ENCODE assay signal across 1 cellular context in the genomic region with DNA sequence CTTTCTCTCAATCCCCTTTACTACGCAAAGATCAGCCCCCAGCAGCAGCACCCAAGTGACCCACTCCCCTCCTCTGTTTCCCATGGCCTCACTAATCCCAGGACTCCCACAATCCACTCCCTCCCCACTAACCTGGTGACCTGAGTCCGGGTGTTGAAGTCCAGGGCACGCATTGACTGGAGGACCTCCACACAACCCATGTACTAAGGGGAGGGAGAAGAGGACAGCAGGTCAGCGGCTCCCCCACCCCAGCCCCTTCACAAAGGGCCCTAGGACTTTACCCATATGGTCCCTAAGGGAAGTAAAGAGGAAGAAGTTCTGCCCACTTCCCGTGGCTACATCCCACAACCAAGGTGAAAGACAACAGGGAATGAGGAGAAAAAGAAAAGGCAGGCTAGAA.
TF ChIP-seq lines count a peak whose summit lies in the region.

No MANE protein-coding gene starts in this region.

TF ChIP-seq in GM23338, 12 proteins besides CTCF, POLR2A, EP300 and RAD21:
- no peak for TF ChIP-seq STAT1 (IDR thresholded peaks at IDR 0.05; ENCODE audit: unreplicated experiment)
- TF ChIP-seq CREB1 (CRISPR knock-in tag; IDR thresholded peaks at IDR 0.05; ENCODE audit: low read depth), result no peak
- no peak for TF ChIP-seq POLR2AphosphoS5 (IDR thresholded peaks at IDR 0.05; ENCODE audit: low read depth)
- no peak for TF ChIP-seq NANOG (IDR thresholded peaks at IDR 0.05; ENCODE audit: borderline replicate concordance)
- TF ChIP-seq EZH2 (IDR thresholded peaks at IDR 0.05; ENCODE audit: low read depth, unreplicated experiment), result no peak
- TF ChIP-seq, protein P1, sequence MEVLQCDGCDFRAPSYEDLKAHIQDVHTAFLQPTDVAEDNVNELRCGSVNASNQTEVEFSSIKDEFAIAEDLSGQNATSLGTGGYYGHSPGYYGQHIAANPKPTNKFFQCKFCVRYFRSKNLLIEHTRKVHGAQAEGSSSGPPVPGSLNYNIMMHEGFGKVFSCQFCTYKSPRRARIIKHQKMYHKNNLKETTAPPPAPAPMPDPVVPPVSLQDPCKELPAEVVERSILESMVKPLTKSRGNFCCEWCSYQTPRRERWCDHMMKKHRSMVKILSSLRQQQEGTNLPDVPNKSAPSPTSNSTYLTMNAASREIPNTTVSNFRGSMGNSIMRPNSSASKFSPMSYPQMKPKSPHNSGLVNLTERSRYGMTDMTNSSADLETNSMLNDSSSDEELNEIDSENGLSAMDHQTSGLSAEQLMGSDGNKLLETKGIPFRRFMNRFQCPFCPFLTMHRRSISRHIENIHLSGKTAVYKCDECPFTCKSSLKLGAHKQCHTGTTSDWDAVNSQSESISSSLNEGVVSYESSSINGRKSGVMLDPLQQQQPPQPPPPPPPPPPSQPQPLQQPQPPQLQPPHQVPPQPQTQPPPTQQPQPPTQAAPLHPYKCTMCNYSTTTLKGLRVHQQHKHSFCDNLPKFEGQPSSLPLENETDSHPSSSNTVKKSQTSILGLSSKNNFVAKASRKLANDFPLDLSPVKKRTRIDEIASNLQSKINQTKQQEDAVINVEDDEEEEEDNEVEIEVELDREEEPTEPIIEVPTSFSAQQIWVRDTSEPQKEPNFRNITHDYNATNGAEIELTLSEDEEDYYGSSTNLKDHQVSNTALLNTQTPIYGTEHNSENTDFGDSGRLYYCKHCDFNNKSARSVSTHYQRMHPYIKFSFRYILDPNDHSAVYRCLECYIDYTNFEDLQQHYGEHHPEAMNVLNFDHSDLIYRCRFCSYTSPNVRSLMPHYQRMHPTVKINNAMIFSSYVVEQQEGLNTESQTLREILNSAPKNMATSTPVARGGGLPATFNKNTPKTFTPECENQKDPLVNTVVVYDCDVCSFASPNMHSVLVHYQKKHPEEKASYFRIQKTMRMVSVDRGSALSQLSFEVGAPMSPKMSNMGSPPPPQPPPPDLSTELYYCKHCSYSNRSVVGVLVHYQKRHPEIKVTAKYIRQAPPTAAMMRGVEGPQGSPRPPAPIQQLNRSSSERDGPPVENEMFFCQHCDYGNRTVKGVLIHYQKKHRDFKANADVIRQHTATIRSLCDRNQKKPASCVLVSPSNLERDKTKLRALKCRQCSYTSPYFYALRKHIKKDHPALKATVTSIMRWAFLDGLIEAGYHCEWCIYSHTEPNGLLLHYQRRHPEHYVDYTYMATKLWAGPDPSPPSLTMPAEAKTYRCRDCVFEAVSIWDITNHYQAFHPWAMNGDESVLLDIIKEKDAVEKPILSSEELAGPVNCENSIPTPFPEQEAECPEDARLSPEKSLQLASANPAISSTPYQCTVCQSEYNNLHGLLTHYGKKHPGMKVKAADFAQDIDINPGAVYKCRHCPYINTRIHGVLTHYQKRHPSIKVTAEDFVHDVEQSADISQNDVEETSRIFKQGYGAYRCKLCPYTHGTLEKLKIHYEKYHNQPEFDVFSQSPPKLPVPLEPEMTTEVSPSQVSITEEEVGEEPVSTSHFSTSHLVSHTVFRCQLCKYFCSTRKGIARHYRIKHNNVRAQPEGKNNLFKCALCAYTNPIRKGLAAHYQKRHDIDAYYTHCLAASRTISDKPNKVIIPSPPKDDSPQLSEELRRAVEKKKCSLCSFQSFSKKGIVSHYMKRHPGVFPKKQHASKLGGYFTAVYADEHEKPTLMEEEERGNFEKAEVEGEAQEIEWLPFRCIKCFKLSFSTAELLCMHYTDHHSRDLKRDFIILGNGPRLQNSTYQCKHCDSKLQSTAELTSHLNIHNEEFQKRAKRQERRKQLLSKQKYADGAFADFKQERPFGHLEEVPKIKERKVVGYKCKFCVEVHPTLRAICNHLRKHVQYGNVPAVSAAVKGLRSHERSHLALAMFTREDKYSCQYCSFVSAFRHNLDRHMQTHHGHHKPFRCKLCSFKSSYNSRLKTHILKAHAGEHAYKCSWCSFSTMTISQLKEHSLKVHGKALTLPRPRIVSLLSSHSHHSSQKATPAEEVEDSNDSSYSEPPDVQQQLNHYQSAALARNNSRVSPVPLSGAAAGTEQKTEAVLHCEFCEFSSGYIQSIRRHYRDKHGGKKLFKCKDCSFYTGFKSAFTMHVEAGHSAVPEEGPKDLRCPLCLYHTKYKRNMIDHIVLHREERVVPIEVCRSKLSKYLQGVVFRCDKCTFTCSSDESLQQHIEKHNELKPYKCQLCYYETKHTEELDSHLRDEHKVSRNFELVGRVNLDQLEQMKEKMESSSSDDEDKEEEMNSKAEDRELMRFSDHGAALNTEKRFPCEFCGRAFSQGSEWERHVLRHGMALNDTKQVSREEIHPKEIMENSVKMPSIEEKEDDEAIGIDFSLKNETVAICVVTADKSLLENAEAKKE (CRISPR knock-in tag; IDR thresholded peaks at IDR 0.05), result no peak
